In genomic region chr18:14449062-14449461, GRCh38 we compare ENCODE assay signal across 1 cellular context.
A peak's percentile ranks its signal among the peaks of the same experiment; 100 is the strongest.
DNase-seq lines count a peak whose midpoint lies in the region.
"Not testable (repeated sequence)": the region's sequence is repeated elsewhere in the genome, so short reads cannot be mapped to it uniquely, and the experiment has no call there.

No MANE protein-coding gene starts in this region.

- not testable (repeated sequence) for H3K36me3 Mint-ChIP-seq in activated CD4-positive, alpha-beta T cell treated with anti-CD3 and anti-CD28 coated beads, Interleukin-2, amount 10 ng/mL, durations not matched to agents 24 days and 14 days (ENCODE audit: low read depth)

- H3K27me3 Mint-ChIP-seq in activated CD4-positive, alpha-beta T cell treated with anti-CD3 and anti-CD28 coated beads, Interleukin-2, amount 10 ng/mL, durations not matched to agents 24 days and 14 days, result peaks cover 15% of the 10 kb centered on the region

- DNase-seq in activated CD4-positive, alpha-beta T cell treated with anti-CD3 and anti-CD28 coated beads, Interleukin-2, amount 10 ng/mL, durations not matched to agents 24 days and 14 days, result peak; percentile 43

- not testable (repeated sequence) for H3K4me3 Mint-ChIP-seq in activated CD4-positive, alpha-beta T cell treated with anti-CD3 and anti-CD28 coated beads, Interleukin-2, amount 10 ng/mL, durations not matched to agents 24 days and 14 days

- H3K9me3 Mint-ChIP-seq in activated CD4-positive, alpha-beta T cell treated with anti-CD3 and anti-CD28 coated beads, Interleukin-2, amount 10 ng/mL, durations not matched to agents 24 days and 14 days, result not testable (repeated sequence)

- not testable (repeated sequence) for H3K4me1 Mint-ChIP-seq in activated CD4-positive, alpha-beta T cell treated with anti-CD3 and anti-CD28 coated beads, Interleukin-2, amount 10 ng/mL, durations not matched to agents 24 days and 14 days

- intact Hi-C loops in activated CD4-positive, alpha-beta T cell treated with anti-CD3 and anti-CD28 coated beads, Interleukin-2, amount 10 ng/mL, durations not matched to agents 24 days and 14 days (cut with micrococcal nuclease), result not testable (repeated sequence)

- H3K27ac Mint-ChIP-seq in activated CD4-positive, alpha-beta T cell treated with anti-CD3 and anti-CD28 coated beads, Interleukin-2, amount 10 ng/mL, durations not matched to agents 24 days and 14 days, result not testable (repeated sequence)
